1 cellular context compared by ENCODE assay signal in the genomic region with DNA sequence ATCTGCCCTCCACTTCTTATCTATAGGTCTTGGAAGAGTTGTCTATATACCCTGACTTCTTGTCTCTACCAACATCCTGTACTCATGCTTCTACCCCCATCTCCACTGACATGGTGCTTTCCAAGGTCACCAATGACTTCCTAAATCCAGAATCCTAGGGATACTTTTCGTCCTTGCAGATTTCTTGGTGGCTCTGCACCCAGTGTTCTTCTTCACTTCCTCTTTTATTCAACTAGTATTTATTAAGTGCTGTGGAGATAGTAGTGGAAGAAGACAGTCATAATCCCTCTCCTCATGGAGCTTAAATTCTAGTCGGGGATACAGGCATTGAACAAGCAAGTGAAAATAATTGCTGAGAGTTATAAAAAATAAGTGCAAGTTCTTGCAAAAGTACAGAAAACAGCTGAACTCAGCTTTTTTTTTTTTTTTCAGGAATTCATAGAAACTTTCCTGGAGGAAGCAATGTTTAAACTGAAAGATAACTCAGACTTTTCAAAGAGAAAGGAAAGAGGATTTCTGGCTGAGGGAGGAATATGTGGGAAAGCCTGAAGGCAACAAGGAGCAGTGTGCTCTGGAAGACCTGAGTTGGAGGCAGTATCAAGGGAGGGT.
A peak's percentile ranks its signal among the peaks of the same experiment; 100 is the strongest.
TF ChIP-seq lines count a peak whose summit lies in the region.

No MANE protein-coding gene starts in this region.

TF ChIP-seq in GM12878, 131 proteins besides CTCF, POLR2A, EP300 and RAD21:
- TF ChIP-seq, protein P1, sequence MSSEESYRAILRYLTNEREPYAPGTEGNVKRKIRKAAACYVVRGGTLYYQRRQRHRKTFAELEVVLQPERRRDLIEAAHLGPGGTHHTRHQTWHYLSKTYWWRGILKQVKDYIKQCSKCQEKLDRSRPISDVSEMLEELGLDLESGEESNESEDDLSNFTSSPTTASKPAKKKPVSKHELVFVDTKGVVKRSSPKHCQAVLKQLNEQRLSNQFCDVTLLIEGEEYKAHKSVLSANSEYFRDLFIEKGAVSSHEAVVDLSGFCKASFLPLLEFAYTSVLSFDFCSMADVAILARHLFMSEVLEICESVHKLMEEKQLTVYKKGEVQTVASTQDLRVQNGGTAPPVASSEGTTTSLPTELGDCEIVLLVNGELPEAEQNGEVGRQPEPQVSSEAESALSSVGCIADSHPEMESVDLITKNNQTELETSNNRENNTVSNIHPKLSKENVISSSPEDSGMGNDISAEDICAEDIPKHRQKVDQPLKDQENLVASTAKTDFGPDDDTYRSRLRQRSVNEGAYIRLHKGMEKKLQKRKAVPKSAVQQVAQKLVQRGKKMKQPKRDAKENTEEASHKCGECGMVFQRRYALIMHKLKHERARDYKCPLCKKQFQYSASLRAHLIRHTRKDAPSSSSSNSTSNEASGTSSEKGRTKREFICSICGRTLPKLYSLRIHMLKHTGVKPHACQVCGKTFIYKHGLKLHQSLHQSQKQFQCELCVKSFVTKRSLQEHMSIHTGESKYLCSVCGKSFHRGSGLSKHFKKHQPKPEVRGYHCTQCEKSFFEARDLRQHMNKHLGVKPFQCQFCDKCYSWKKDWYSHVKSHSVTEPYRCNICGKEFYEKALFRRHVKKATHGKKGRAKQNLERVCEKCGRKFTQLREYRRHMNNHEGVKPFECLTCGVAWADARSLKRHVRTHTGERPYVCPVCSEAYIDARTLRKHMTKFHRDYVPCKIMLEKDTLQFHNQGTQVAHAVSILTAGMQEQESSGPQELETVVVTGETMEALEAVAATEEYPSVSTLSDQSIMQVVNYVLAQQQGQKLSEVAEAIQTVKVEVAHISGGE (CRISPR knock-in tag; IDR thresholded peaks at IDR 0.05) = no peak
- TF ChIP-seq SPI1 (IDR thresholded peaks at IDR 0.05; ENCODE audit: borderline replicate concordance, insufficient read depth, low read depth, low read length) (peak; percentile 45; the same call in 1 of the 2 replicates), NR2C2 (IDR thresholded peaks at IDR 0.05; ENCODE audit: borderline replicate concordance, control insufficient read depth, insufficient read length, low read depth) (no peak)
